ENCODE assay signal across 34 cellular contexts in genomic region chr6:65998544-65998943, GRCh38.
"Had no signal": no experiment of that assay in that cellular context is flagged by ENCODE, and none has a peak within 500 bp of the region (broad histone marks: within the 10 kb centered on the region; RNA-seq: fewer than 3 reads in every experiment).

No MANE protein-coding gene starts in this region.

- H3K36me3 ChIP-seq: adrenal gland, brain microvascular endothelial cell, breast epithelium had no signal

- H3K27me3 ChIP-seq: adrenal gland, body of pancreas, brain microvascular endothelial cell, breast epithelium had no signal

- FAIRE-seq: astrocyte, TTC549 had no signal

- ATAC-seq: activated CD8-positive, alpha-beta T cell treated with anti-CD3 and anti-CD28 coated beads for 36 hours; activated naive CD4-positive, alpha-beta T cell treated with anti-CD3 and anti-CD28 coated beads, Interleukin-2, amount 50 U/mL, for 72 hours; activated T-cell treated with anti-CD3 and anti-CD28 coated beads, Interleukin-2, amount 50 U/mL, for 4 hours; activated T-cell treated with anti-CD3 and anti-CD28 coated beads, Interleukin-2, amount 50 U/mL, for 72 hours; activated T-helper 17 cell treated with anti-CD3 and anti-CD28 coated beads, Interleukin-2, amount 50 U/mL, for 72 hours; body of pancreas had no signal

- H3K27ac ChIP-seq: adrenal gland, body of pancreas, brain microvascular endothelial cell, breast epithelium, VCaP had no signal

- H3K4me1 ChIP-seq: adrenal gland, body of pancreas, breast epithelium had no signal

- H3K9me3 ChIP-seq: body of pancreas had no signal

- DNase-seq: activated B cell treated with CpG ODN at 0.5 μM for 24 hours; activated CD4-positive, alpha-beta memory T cell treated with anti-CD3 and anti-CD28 coated beads for 36 hours; activated CD4-positive, alpha-beta T cell treated with anti-CD3 and anti-CD28 coated beads for 4 hours; activated CD4-positive, alpha-beta T cell treated with anti-CD3 and anti-CD28 coated beads, Interleukin-2, amount 10 ng/mL, durations not matched to agents 24 days and 14 days; activated CD4-positive, alpha-beta T cell treated with anti-CD3 and anti-CD28 coated beads, Interleukin-2, amount 50 U/mL, for 1 hour; activated CD4-positive, alpha-beta T cell treated with anti-CD3 and anti-CD28 coated beads, Interleukin-2, amount 50 U/mL, for 4 hours; activated CD4-positive, CD25-positive, alpha-beta regulatory T cell treated with anti-CD3 and anti-CD28 coated beads, Interleukin-2, amount 50 U/mL, for 72 hours; activated CD8-positive, alpha-beta memory T cell treated with anti-CD3 and anti-CD28 coated beads, Interleukin-2, amount 50 U/mL, for 4 hours; activated CD8-positive, alpha-beta T cell treated with anti-CD3 and anti-CD28 coated beads for 36 hours; activated effector memory CD4-positive, alpha-beta T cell treated with anti-CD3 and anti-CD28 coated beads, Interleukin-2, amount 50 U/mL, for 16 hours; activated gamma-delta T cell treated with Interleukin-2 at 50 U/mL for 16 hours; activated naive CD4-positive, alpha-beta T cell; activated naive CD4-positive, alpha-beta T cell treated with anti-CD3 and anti-CD28 coated beads for 36 hours; activated naive CD4-positive, alpha-beta T cell treated with anti-CD3 and anti-CD28 coated beads, Interleukin-2, amount 50 U/mL, for 16 hours; activated naive CD8-positive, alpha-beta T cell treated with anti-CD3 and anti-CD28 coated beads for 36 hours; activated T-cell treated with anti-CD3 and anti-CD28 coated beads for 4 hours; activated T-cell treated with anti-CD3 and anti-CD28 coated beads, Interleukin-2, amount 50 U/mL, for 1 hour; activated T-cell treated with anti-CD3 and anti-CD28 coated beads, Interleukin-2, amount 50 U/mL, for 4 hours; activated T-cell treated with anti-CD3 and anti-CD28 coated beads, Interleukin-2, amount 50 U/mL, for 72 hours; adrenal gland; amniotic stem cell; aorta; body of pancreas; brain microvascular endothelial cell; central memory CD4-positive, alpha-beta T cell; T-helper 1 cell; T-helper 2 cell; T-helper 9 cell had no signal

- H3K4me3 ChIP-seq: adrenal gland, body of pancreas, breast epithelium had no signal
